In the genomic region with DNA sequence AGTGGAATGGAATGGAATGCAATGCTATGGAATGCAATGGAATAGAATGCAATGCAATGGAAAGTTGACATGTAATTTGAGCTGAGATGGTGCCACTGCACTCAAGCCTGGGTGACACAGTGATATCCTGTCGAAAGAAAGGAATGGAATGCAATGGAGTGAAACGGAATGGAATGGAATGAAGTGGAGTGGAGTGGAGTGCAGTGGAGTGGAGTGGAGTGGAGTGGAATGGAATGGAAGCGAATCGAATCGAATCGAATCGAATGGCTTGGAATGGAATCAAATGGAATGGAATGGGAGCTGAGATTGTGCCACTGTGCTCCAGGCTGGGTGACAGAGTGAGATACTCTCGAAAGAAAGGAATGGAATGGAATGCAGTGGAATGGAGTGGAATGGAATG, we compare ENCODE assay signal across 15 cellular contexts. TPM values are rescaled to one million over a fixed set of nuclear protein-coding genes. Genes with fewer than 3 reads are reported as not detected.
"Had no signal": no experiment of that assay in that cellular context is flagged by ENCODE, and none has a peak within 500 bp of the region (broad histone marks: within the 10 kb centered on the region; RNA-seq: fewer than 3 reads in every experiment).

No MANE protein-coding gene starts in this region.

RNA-seq across cellular contexts. Expression of gene ZNF716, which starts 45.1 kb away (rescaled TPM):
- total RNA-seq: activated B cell treated with CpG ODN at 0.5 μM for 24 hours; activated CD4-positive, alpha-beta memory T cell treated with anti-CD3 and anti-CD28 coated beads for 36 hours; activated CD4-positive, alpha-beta memory T cell treated with anti-CD3 and anti-CD28 coated beads, Interleukin-2, amount 10 ng/mL, durations not matched to agents 7 days and 5 days; activated CD4-positive, alpha-beta T cell treated with anti-CD3 and anti-CD28 coated beads for 36 hours; activated CD4-positive, alpha-beta T cell treated with anti-CD3 and anti-CD28 coated beads, Interleukin-2, amount 10 ng/mL, durations not matched to agents 24 days and 14 days; activated CD4-positive, alpha-beta T cell treated with anti-CD3 and anti-CD28 coated beads, Interleukin-2, amount 10 ng/mL, durations not matched to agents 7 days and 5 days; activated CD8-positive, alpha-beta memory T cell treated with anti-CD3 and anti-CD28 coated beads for 36 hours; activated CD8-positive, alpha-beta memory T cell treated with anti-CD3 and anti-CD28 coated beads, Interleukin-2, amount 10 ng/mL, durations not matched to agents 7 days and 5 days; activated CD8-positive, alpha-beta T cell treated with anti-CD3 and anti-CD28 coated beads for 36 hours; activated CD8-positive, alpha-beta T cell treated with anti-CD3 and anti-CD28 coated beads, Interleukin-2, amount 10 ng/mL, durations not matched to agents 7 days and 5 days; T-cell; T-helper 1 cell treated with Interleukin-12 subunit alpha and Interleukin-12 subunit beta and Interleukin-4 antibody, amounts not matched to agents 30 ng/mL and 1 ng/mL, for 36 hours; T-helper 17 cell; T-helper 2 cell treated with Interferon-gamma antibody and Interleukin-4, amounts not matched to agents 100 ng/mL and 5 ng/mL, for 36 hours; WTC11 had no signal
